In the genomic region with DNA sequence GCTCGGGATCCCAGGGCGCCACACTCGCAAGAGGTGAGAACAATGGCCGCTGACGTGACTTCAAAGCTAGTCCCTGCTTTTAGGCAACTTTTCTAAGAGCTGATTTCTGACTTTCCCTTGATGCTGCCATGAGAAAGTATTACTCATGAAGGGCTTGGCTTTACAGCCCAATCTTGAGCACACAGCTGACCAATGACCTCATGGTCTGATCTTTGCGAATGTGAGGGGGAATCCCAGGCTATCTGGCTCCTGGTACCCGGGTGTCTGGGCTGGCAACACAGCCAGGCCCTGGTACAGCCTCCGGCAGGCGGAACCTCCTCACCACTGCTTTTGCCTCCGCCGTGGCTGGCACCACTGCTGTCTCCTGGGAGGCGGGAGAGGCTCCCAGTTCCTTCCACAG, we compare ENCODE assay signal across 19 cellular contexts. TPM values are rescaled to one million over a fixed set of nuclear protein-coding genes. Genes with fewer than 3 reads are reported as not detected.
DNase-seq lines count a peak whose midpoint lies in the region; ATAC-seq and TF ChIP-seq lines count a peak whose summit lies in the region.
"Had no signal": no experiment of that assay in that cellular context is flagged by ENCODE, and none has a peak within 500 bp of the region (broad histone marks: within the 10 kb centered on the region; RNA-seq: fewer than 3 reads in every experiment).

No MANE protein-coding gene starts in this region.

- WGBS in esophagus muscularis mucosa, result 61% methylated on average over 10 of the region's 12 CpGs

- no peaks in the 10 kb centered on the region for H3K9me3 ChIP-seq in esophagus muscularis mucosa
- no peaks in the 10 kb centered on the region for H3K9me3 ChIP-seq in mucosa of descending colon
- H3K9me3 ChIP-seq: adrenal gland, spleen, uterus had no signal

- no peak for TF ChIP-seq POLR2A in esophagus muscularis mucosa (IDR thresholded peaks at IDR 0.05; ENCODE audit: low read depth)

- TF ChIP-seq CTCF in AG10803 (conservative IDR thresholded peaks at IDR 0.05; ENCODE audit: low read length) (no peak), esophagus muscularis mucosa (IDR thresholded peaks at IDR 0.05) (no peak), mucosa of descending colon (IDR thresholded peaks at IDR 0.05) (no peak)

- H3K27ac ChIP-seq in esophagus muscularis mucosa (replicated peaks in 1 of 4), result peak overlapping the region; percentile 85 to 91 (median 88)
- H3K27ac ChIP-seq: spleen, uterus had no signal

- intact Hi-C loops in esophagus muscularis mucosa (cut with DNase I) (loop anchor here (5.0 kb wide), 1 partner anchor 36 kb away; no protein-coding TSS in a partner anchor), mucosa of descending colon (cut with DNase I, micrococcal nuclease) (loop anchor here in 1 of 2 donors (10.0 kb wide), 1 partner anchor 228 kb away; no protein-coding TSS in a partner anchor)

- peaks cover 14 to 57% (median 45%) of the 10 kb centered on the region in 4 donors for H3K4me1 ChIP-seq in esophagus muscularis mucosa
- peaks cover 26% of the 10 kb centered on the region for H3K4me1 ChIP-seq in mucosa of descending colon (ENCODE audit: low read depth)
- H3K4me1 ChIP-seq: uterus had no signal

- H3K27me3 ChIP-seq in esophagus muscularis mucosa, result no peaks in the 10 kb centered on the region
- H3K27me3 ChIP-seq: adrenal gland, spleen, uterus had no signal

- peak; percentile 8 for ATAC-seq in mucosa of descending colon
- ATAC-seq: K562 had no signal

- no peak for TF ChIP-seq EP300 in esophagus muscularis mucosa (IDR thresholded peaks at IDR 0.05)

- H3K36me3 ChIP-seq in esophagus muscularis mucosa, result peaks cover 31 to 59% (median 52%) of the 10 kb centered on the region in 4 donors
- no peaks in the 10 kb centered on the region for H3K36me3 ChIP-seq in mucosa of descending colon (ENCODE audit: low read depth)
- H3K36me3 ChIP-seq: uterus had no signal

- H3K4me3 ChIP-seq in AG10803 (ENCODE audit: low read length), result no peak overlapping the region
- H3K4me3 ChIP-seq in esophagus muscularis mucosa, result no peak overlapping the region
- no peak overlapping the region for H3K4me3 ChIP-seq in mucosa of descending colon
- H3K4me3 ChIP-seq: adrenal gland, K562, spleen, uterus had no signal

- DNase-seq in AG10803 (ENCODE audit: low read depth), result peak; percentile 19
- peak; percentile 26 for DNase-seq in M059J (ENCODE audit: low read depth)
- DNase-seq in esophagus muscularis mucosa (ENCODE audit: extremely low spot score), result no peak
- DNase-seq in mucosa of descending colon, result peak in 1 of 3 donors; percentile 24
- DNase-seq in middle frontal gyrus (ENCODE audit: extremely low spot score, low spot score), result no peak
- no peak for DNase-seq in NK-92 (lab: John Stamatoyannopoulos, UW; ENCODE audit: unreplicated experiment)
- no peak for DNase-seq in HuH-7.5 (ENCODE audit: low spot score)
- no peak for DNase-seq in HUDEP-2 (lab: John Stamatoyannopoulos, UW; ENCODE audit: unreplicated experiment in 76 of 76)
- DNase-seq: activated CD8-positive, alpha-beta memory T cell treated with anti-CD3 and anti-CD28 coated beads for 24 hours; H9; left cardiac atrium; NCI-H1092 treated with DMSO at 0.1 percent for 48 hours; NCI-H2171; posterior cingulate gyrus; spleen; T-helper 1 cell; uterus had no signal

RNA-seq across cellular contexts. Expression of a gene that starts 17.5 kb away (rescaled TPM):
- 20.1 and 20.6 TPM in 2 replicates for total RNA-seq in M059J (2014; rRNA removed; shearing (Covaris generic))
- total RNA-seq in esophagus muscularis mucosa, result 10 to 100 TPM; 34.6 to 54.8 (median 40.4) TPM
- 10 to 100 TPM; 24.5 to 31.6 (median 31.2) TPM for total RNA-seq in mucosa of descending colon

RNA-seq across cellular contexts. Expression of a gene that starts 17.8 kb away (rescaled TPM):
- total RNA-seq in M059J (2014; rRNA removed; shearing (Covaris generic)), result 11.1 and 12.9 TPM in 2 replicates
- total RNA-seq in esophagus muscularis mucosa (10 to 100 TPM; 19.5 to 31.6 (median 23.5) TPM), mucosa of descending colon (10 to 100 TPM; 37.4 to 60.2 (median 50.0) TPM)

RNA-seq across cellular contexts. Expression of a gene that starts 33.9 kb away (rescaled TPM):
- 7.8 and 18.2 TPM in 2 replicates for total RNA-seq in M059J (2014; rRNA removed; shearing (Covaris generic))
- total RNA-seq in esophagus muscularis mucosa, result 10 to 100 TPM in 1 of 4 donors, 1 to 10 TPM in 3; 4.5 to 10.6 (median 8.9) TPM
- total RNA-seq in mucosa of descending colon, result 1 to 10 TPM; 5.7 to 9.3 (median 8.7) TPM

RNA-seq across cellular contexts. Expression of a gene that starts 38.5 kb away (rescaled TPM):
- total RNA-seq in M059J (2014; rRNA removed; shearing (Covaris generic)), result 77.9 and 119 TPM in 2 replicates
- total RNA-seq in esophagus muscularis mucosa (100 to 1,000 TPM in 2 of 4 donors, 10 to 100 TPM in 2; 78.0 to 103 (median 93.4) TPM), mucosa of descending colon (10 to 100 TPM; 77.0 to 95.3 (median 94.0) TPM)

Comparison
In these comparisons a context has a peak if more than half of its experiments do, and no peak if none do; other contexts are left out.
1. DNase-seq: peak in AG10803 (single experiment) and M059J (single experiment); none in esophagus muscularis mucosa (single experiment), middle frontal gyrus (single experiment), NK-92 (single experiment), HuH-7.5 (single experiment) and HUDEP-2 (0 of 76).